Comparison of ENCODE assay signal across 25 cellular contexts in genomic region chr1:42981871-42982270, GRCh38.
"Had no signal": no experiment of that assay in that cellular context is flagged by ENCODE, and none has a peak within 500 bp of the region (broad histone marks: within the 10 kb centered on the region; RNA-seq: fewer than 3 reads in every experiment).

No MANE protein-coding gene starts in this region.

- H3K27ac Mint-ChIP-seq: activated CD4-positive, alpha-beta T cell treated with anti-CD3 and anti-CD28 coated beads, Interleukin-2, amount 10 ng/mL, durations not matched to agents 7 days and 5 days; activated CD8-positive, alpha-beta T cell treated with anti-CD3 and anti-CD28 coated beads, Interleukin-2, amount 10 ng/mL, durations not matched to agents 7 days and 5 days; activated naive CD8-positive, alpha-beta T cell treated with anti-CD3 and anti-CD28 coated beads, Interleukin-2, amount 10 ng/mL, durations not matched to agents 7 days and 5 days; activated T-cell treated with anti-CD3 and anti-CD28 coated beads, Interleukin-2, amount 50 U/mL, for 24 hours; activated T-helper 2 cell treated with anti-CD3 and anti-CD28 coated beads, Interferon-gamma antibody, Interleukin-2, Interleukin-4, amounts not matched to agents 10 μg/mL and 5 μg/mL and 100 μg/mL, durations not matched to agents 14 hours and 24 hours and 36 hours; endodermal cell had no signal

- H3K4me1 Mint-ChIP-seq: activated CD4-positive, alpha-beta T cell treated with anti-CD3 and anti-CD28 coated beads, Interleukin-2, amount 10 ng/mL, durations not matched to agents 7 days and 5 days; activated naive CD8-positive, alpha-beta T cell treated with anti-CD3 and anti-CD28 coated beads, Interleukin-2, amount 10 ng/mL, durations not matched to agents 7 days and 5 days had no signal

- DNase-seq: activated CD4-positive, alpha-beta T cell treated with anti-CD3 and anti-CD28 coated beads, Interleukin-2, amount 10 ng/mL, durations not matched to agents 7 days and 5 days; activated CD8-positive, alpha-beta T cell treated with anti-CD3 and anti-CD28 coated beads, Interleukin-2, amount 10 ng/mL, durations not matched to agents 7 days and 5 days; activated naive CD4-positive, alpha-beta T cell treated with Interleukin-2 at 50 U/mL for 16 hours; activated naive CD8-positive, alpha-beta T cell treated with anti-CD3 and anti-CD28 coated beads, Interleukin-2, amount 10 ng/mL, durations not matched to agents 7 days and 5 days; activated T-cell treated with anti-CD3 and anti-CD28 coated beads, Interleukin-2, amount 50 U/mL, for 24 hours; amygdala; body of pancreas; caudate nucleus; endodermal cell; foreskin melanocyte; head of caudate nucleus; naive B cell; right cardiac atrium; small intestine; stimulated activated CD4-positive, alpha-beta T cell treated with anti-CD3 and anti-CD28 coated beads, Interleukin-15, amount 100 ng/mL, for 24 hours; stimulated activated CD4-positive, alpha-beta T cell treated with anti-CD3 and anti-CD28 coated beads, Interleukin-2, amount 100 ng/mL, for 48 hours; T-helper 1 cell; T-helper 9 cell had no signal

- H3K36me3 ChIP-seq: prostate gland had no signal

- H3K9me3 ChIP-seq: body of pancreas, prostate gland had no signal

- H3K27me3 Mint-ChIP-seq: activated CD4-positive, alpha-beta T cell treated with anti-CD3 and anti-CD28 coated beads, Interleukin-2, amount 10 ng/mL, durations not matched to agents 7 days and 5 days; activated naive CD8-positive, alpha-beta T cell treated with anti-CD3 and anti-CD28 coated beads, Interleukin-2, amount 10 ng/mL, durations not matched to agents 7 days and 5 days; activated T-cell treated with anti-CD3 and anti-CD28 coated beads, Interleukin-2, amount 50 U/mL, for 24 hours; naive B cell had no signal

- ATAC-seq: activated CD4-positive, CD25-positive, alpha-beta regulatory T cell treated with anti-CD3 and anti-CD28 coated beads, Interleukin-2, amount 50 U/mL, for 24 hours; activated CD8-positive, alpha-beta T cell treated with anti-CD3 and anti-CD28 coated beads, Interleukin-2, amount 10 ng/mL, durations not matched to agents 7 days and 5 days; body of pancreas; left lobe of liver; right cardiac atrium had no signal

- H3K9me3 Mint-ChIP-seq: activated CD4-positive, alpha-beta T cell treated with anti-CD3 and anti-CD28 coated beads, Interleukin-2, amount 10 ng/mL, durations not matched to agents 7 days and 5 days; activated naive CD8-positive, alpha-beta T cell treated with anti-CD3 and anti-CD28 coated beads, Interleukin-2, amount 10 ng/mL, durations not matched to agents 7 days and 5 days; activated T-cell treated with anti-CD3 and anti-CD28 coated beads, Interleukin-2, amount 50 U/mL, for 24 hours; activated T-helper 2 cell treated with anti-CD3 and anti-CD28 coated beads, Interferon-gamma antibody, Interleukin-2, Interleukin-4, amounts not matched to agents 10 μg/mL and 5 μg/mL and 100 μg/mL, durations not matched to agents 14 hours and 24 hours and 36 hours; endodermal cell; neural crest cell had no signal

- H3K4me3 ChIP-seq: body of pancreas, lung, prostate gland had no signal

- H3K4me3 Mint-ChIP-seq: activated CD4-positive, alpha-beta T cell treated with anti-CD3 and anti-CD28 coated beads, Interleukin-2, amount 10 ng/mL, durations not matched to agents 7 days and 5 days; activated CD8-positive, alpha-beta T cell treated with anti-CD3 and anti-CD28 coated beads, Interleukin-2, amount 10 ng/mL, durations not matched to agents 7 days and 5 days; activated naive CD8-positive, alpha-beta T cell treated with anti-CD3 and anti-CD28 coated beads, Interleukin-2, amount 10 ng/mL, durations not matched to agents 7 days and 5 days; activated T-cell treated with anti-CD3 and anti-CD28 coated beads, Interleukin-2, amount 50 U/mL, for 24 hours; endodermal cell; naive B cell; neural crest cell had no signal

- H3K27me3 ChIP-seq: body of pancreas had no signal

- H3K27ac ChIP-seq: body of pancreas, prostate gland had no signal

- H3K4me1 ChIP-seq: body of pancreas, prostate gland had no signal

- FAIRE-seq: keratinocyte, small intestine had no signal
